Comparison of ENCODE assay signal across 10 cellular contexts in genomic region chr1:12185556-12186276, GRCh38. TPM values are rescaled to one million over a fixed set of nuclear protein-coding genes. Genes with fewer than 3 reads are reported as not detected.
DNase-seq lines count a peak whose midpoint lies in the region; ATAC-seq and TF ChIP-seq lines count a peak whose summit lies in the region.
"Had no signal": no experiment of that assay in that cellular context is flagged by ENCODE, and none has a peak within 500 bp of the region (broad histone marks: within the 10 kb centered on the region; RNA-seq: fewer than 3 reads in every experiment).

No MANE protein-coding gene starts in this region.

- H3K27me3 ChIP-seq in esophagus squamous epithelium (peaks cover 0 to 46% (median 0%) of the 10 kb centered on the region in 4 donors), upper lobe of left lung (no peaks in the 10 kb centered on the region)
- H3K27me3 ChIP-seq in naive thymus-derived CD4-positive, alpha-beta T cell (ENCODE audit: control insufficient read depth in 2 of 2, insufficient read depth in 2 of 2, low read length in 2 of 2) = no peaks in the 10 kb centered on the region

- H3K27me3 Mint-ChIP-seq in activated T-cell treated with anti-CD3 and anti-CD28 coated beads, Interleukin-2, amount 50 U/mL, for 24 hours = no peaks in the 10 kb centered on the region
- H3K27me3 Mint-ChIP-seq in activated T-cell treated with anti-CD3 and anti-CD28 coated beads, Interleukin-2, amount 50 U/mL, for 72 hours (ENCODE audit: low read depth) = no peaks in the 10 kb centered on the region
- H3K27me3 Mint-ChIP-seq in naive thymus-derived CD4-positive, alpha-beta T cell = no peaks in the 10 kb centered on the region

- intact Hi-C loops in esophagus squamous epithelium (cut with DNase I) = no loop called here
- intact Hi-C loops in naive thymus-derived CD4-positive, alpha-beta T cell (cut with micrococcal nuclease) = no loop called here

- POLR2A ChIA-PET in naive thymus-derived CD4-positive, alpha-beta T cell (lab: Charles Lee) = interaction anchor here (1.4 to 1.7 kb wide), 2 partner anchors 8 to 10 kb away, joined by 3 to 6 read pairs; no protein-coding TSS in a partner anchor

- TF ChIP-seq POLR2A in esophagus squamous epithelium (IDR thresholded peaks at IDR 0.05) (no peak), upper lobe of left lung (IDR thresholded peaks at IDR 0.05) (no peak)

- no peaks in the 10 kb centered on the region for H3K9me3 Mint-ChIP-seq in activated T-cell treated with anti-CD3 and anti-CD28 coated beads, Interleukin-2, amount 50 U/mL, for 24 hours
- no peaks in the 10 kb centered on the region for H3K9me3 Mint-ChIP-seq in activated T-cell treated with anti-CD3 and anti-CD28 coated beads, Interleukin-2, amount 50 U/mL, for 72 hours
- no peaks in the 10 kb centered on the region for H3K9me3 Mint-ChIP-seq in naive thymus-derived CD4-positive, alpha-beta T cell
- H3K9me3 Mint-ChIP-seq: HFFc6 had no signal

- TF ChIP-seq EP300 in upper lobe of left lung (IDR thresholded peaks at IDR 0.05) = no peak

- peak overlapping the region; percentile 79 for H3K27ac Mint-ChIP-seq in activated T-cell treated with anti-CD3 and anti-CD28 coated beads, Interleukin-2, amount 50 U/mL, for 24 hours
- H3K27ac Mint-ChIP-seq in activated T-cell treated with anti-CD3 and anti-CD28 coated beads, Interleukin-2, amount 50 U/mL, for 72 hours = no peak overlapping the region
- peak overlapping the region in 5 of 9 donors; percentile 42 to 56 (median 46) for H3K27ac Mint-ChIP-seq in naive thymus-derived CD4-positive, alpha-beta T cell
- H3K27ac Mint-ChIP-seq: HFFc6 had no signal

- CTCF ChIA-PET in naive thymus-derived CD4-positive, alpha-beta T cell (lab: Charles Lee) = interaction anchor here (1.4 kb wide), 1 partner anchor 61 kb away, joined by 3 read pairs; no protein-coding TSS in a partner anchor

- DNase-seq in activated T-cell treated with anti-CD3 and anti-CD28 coated beads, Interleukin-2, amount 50 U/mL, for 24 hours = no peak
- no peak for DNase-seq in activated T-cell treated with anti-CD3 and anti-CD28 coated beads, Interleukin-2, amount 50 U/mL, for 72 hours
- DNase-seq in esophagus squamous epithelium (lab: John Stamatoyannopoulos, UW) = no peak
- DNase-seq in naive thymus-derived CD4-positive, alpha-beta T cell = no peak
- no peak for DNase-seq in upper lobe of left lung
- no peak for DNase-seq in AG08395 (ENCODE audit: low spot score)
- DNase-seq: HFFc6, NCI-H1092 had no signal

- peaks cover 81% of the 10 kb centered on the region for H3K4me1 Mint-ChIP-seq in activated T-cell treated with anti-CD3 and anti-CD28 coated beads, Interleukin-2, amount 50 U/mL, for 24 hours (ENCODE audit: low read depth)
- H3K4me1 Mint-ChIP-seq in activated T-cell treated with anti-CD3 and anti-CD28 coated beads, Interleukin-2, amount 50 U/mL, for 72 hours (ENCODE audit: low read depth) = peaks cover 60% of the 10 kb centered on the region
- H3K4me1 Mint-ChIP-seq in naive thymus-derived CD4-positive, alpha-beta T cell = peaks cover 35 to 82% (median 49%) of the 10 kb centered on the region in 7 donors

- TF ChIP-seq CTCF in esophagus squamous epithelium (IDR thresholded peaks at IDR 0.05) (no peak), upper lobe of left lung (IDR thresholded peaks at IDR 0.05) (no peak)

- peaks cover 15 to 87% (median 53%) of the 10 kb centered on the region in 3 donors for H3K4me1 ChIP-seq in esophagus squamous epithelium
- H3K4me1 ChIP-seq in naive thymus-derived CD4-positive, alpha-beta T cell (ENCODE audit: control insufficient read depth in 2 of 2, insufficient read depth in 2 of 2, low read length in 2 of 2) = peaks cover 8 to 29% of the 10 kb centered on the region in 2 donors
- peaks cover 70 to 86% (median 77%) of the 10 kb centered on the region in 4 donors for H3K4me1 ChIP-seq in upper lobe of left lung

- H3K27ac ChIP-seq in esophagus squamous epithelium (peak overlapping the region; percentile 76 to 89 (median 84)), upper lobe of left lung (peak overlapping the region; percentile 89 to 97 (median 95))
- H3K27ac ChIP-seq in naive thymus-derived CD4-positive, alpha-beta T cell (ENCODE audit: low read depth, low read length) = no peak overlapping the region

- ATAC-seq in activated T-cell treated with anti-CD3 and anti-CD28 coated beads, Interleukin-2, amount 50 U/mL, for 72 hours (replicated peaks in 1 of 2) = no peak
- no peak for ATAC-seq in naive thymus-derived CD4-positive, alpha-beta T cell
- ATAC-seq in upper lobe of left lung (ENCODE audit: low FRiP score in 2 of 2) = no peak
- ATAC-seq in HG03175 (IDR thresholded peaks at IDR 0.05; ENCODE audit: unreplicated experiment) = no peak
- no peak for ATAC-seq in HG02678 (IDR thresholded peaks at IDR 0.05; ENCODE audit: unreplicated experiment)

- H3K9me3 ChIP-seq in esophagus squamous epithelium = no peaks in the 10 kb centered on the region
- no peaks in the 10 kb centered on the region for H3K9me3 ChIP-seq in naive thymus-derived CD4-positive, alpha-beta T cell (ENCODE audit: control insufficient read depth in 2 of 3, low read length in 3 of 3)
- H3K9me3 ChIP-seq in upper lobe of left lung = no peaks in the 10 kb centered on the region

- peaks cover 90% of the 10 kb centered on the region for H3K36me3 Mint-ChIP-seq in activated T-cell treated with anti-CD3 and anti-CD28 coated beads, Interleukin-2, amount 50 U/mL, for 24 hours (ENCODE audit: low read depth)
- H3K36me3 Mint-ChIP-seq in activated T-cell treated with anti-CD3 and anti-CD28 coated beads, Interleukin-2, amount 50 U/mL, for 72 hours (ENCODE audit: insufficient read depth in 2 of 2) = peaks cover 4 to 5% of the 10 kb centered on the region in 2 donors
- peaks cover 0 to 21% (median 8%) of the 10 kb centered on the region in 5 donors for H3K36me3 Mint-ChIP-seq in naive thymus-derived CD4-positive, alpha-beta T cell

- H3K4me3 ChIP-seq in esophagus squamous epithelium (peak overlapping the region in 1 of 4 donors; percentile 42), upper lobe of left lung (peak overlapping the region in 2 of 4 donors; percentile 0 to 30)
- no peak overlapping the region for H3K4me3 ChIP-seq in naive thymus-derived CD4-positive, alpha-beta T cell (ENCODE audit: low read length)

- no peak overlapping the region for H3K4me3 Mint-ChIP-seq in activated T-cell treated with anti-CD3 and anti-CD28 coated beads, Interleukin-2, amount 50 U/mL, for 24 hours
- H3K4me3 Mint-ChIP-seq in activated T-cell treated with anti-CD3 and anti-CD28 coated beads, Interleukin-2, amount 50 U/mL, for 72 hours = no peak overlapping the region
- H3K4me3 Mint-ChIP-seq in naive thymus-derived CD4-positive, alpha-beta T cell = peak overlapping the region in 1 of 10 donors; percentile 9
- H3K4me3 Mint-ChIP-seq: HFFc6 had no signal

- peaks cover 0 to 4% (median 0%) of the 10 kb centered on the region in 3 donors for H3K36me3 ChIP-seq in esophagus squamous epithelium
- peaks cover 0 to 24% (median 0%) of the 10 kb centered on the region in 3 experiments for H3K36me3 ChIP-seq in naive thymus-derived CD4-positive, alpha-beta T cell (ENCODE audit: control insufficient read depth in 2 of 3, insufficient read depth in 3 of 3, low read length in 3 of 3)
- H3K36me3 ChIP-seq in upper lobe of left lung = peaks cover 0 to 13% (median 0%) of the 10 kb centered on the region in 4 donors

- 44 to 70% methylated on average over 2 to 5 of the region's 16 CpGs for WGBS in esophagus squamous epithelium, 2 donors
- WGBS in upper lobe of left lung, 2 donors = 43 to 46% methylated on average over 5 to 14 of the region's 16 CpGs

RNA-seq across cellular contexts. Expression of gene TNFRSF1B, which starts 18.9 kb away (rescaled TPM):
- total RNA-seq in activated T-cell treated with anti-CD3 and anti-CD28 coated beads, Interleukin-2, amount 50 U/mL, for 72 hours = 100 to 1,000 TPM in 1 of 2 donors, 10 to 100 TPM in 1; 95.4 to 130 TPM
- 10 to 100 TPM in 2 of 4 donors, 1 to 10 TPM in 2; 2.1 to 17.5 (median 10.3) TPM for total RNA-seq in esophagus squamous epithelium
- 100 to 1,000 TPM in 2 of 5 experiments, 10 to 100 TPM in 3; 38.6 to 278 (median 60.3) TPM for total RNA-seq in naive thymus-derived CD4-positive, alpha-beta T cell
- polyA plus RNA-seq in naive thymus-derived CD4-positive, alpha-beta T cell = 10 to 100 TPM; 30.1 to 48.2 TPM
- total RNA-seq in upper lobe of left lung = 100 to 1,000 TPM in 1 of 6 donors, 10 to 100 TPM in 5; 28.3 to 113 (median 58.5) TPM

RNA-seq across cellular contexts. Expression of gene VPS13D, which starts 44.1 kb away (rescaled TPM):
- total RNA-seq in activated T-cell treated with anti-CD3 and anti-CD28 coated beads, Interleukin-2, amount 50 U/mL, for 72 hours = 10 to 100 TPM; 36.0 to 40.5 TPM
- total RNA-seq in esophagus squamous epithelium (100 to 1,000 TPM in 1 of 4 donors, 10 to 100 TPM in 3; 42.5 to 103 (median 59.8) TPM), upper lobe of left lung (100 to 1,000 TPM in 2 of 6 donors, 10 to 100 TPM in 4; 54.9 to 181 (median 87.9) TPM)
- total RNA-seq in naive thymus-derived CD4-positive, alpha-beta T cell = 10 to 100 TPM; 43.8 to 94.4 (median 77.3) TPM
- polyA plus RNA-seq in naive thymus-derived CD4-positive, alpha-beta T cell = 10 to 100 TPM in 1 of 2 donors, 1 to 10 TPM in 1; 6.5 to 13.5 TPM
